11 cellular contexts compared by ENCODE assay signal in the genomic region with DNA sequence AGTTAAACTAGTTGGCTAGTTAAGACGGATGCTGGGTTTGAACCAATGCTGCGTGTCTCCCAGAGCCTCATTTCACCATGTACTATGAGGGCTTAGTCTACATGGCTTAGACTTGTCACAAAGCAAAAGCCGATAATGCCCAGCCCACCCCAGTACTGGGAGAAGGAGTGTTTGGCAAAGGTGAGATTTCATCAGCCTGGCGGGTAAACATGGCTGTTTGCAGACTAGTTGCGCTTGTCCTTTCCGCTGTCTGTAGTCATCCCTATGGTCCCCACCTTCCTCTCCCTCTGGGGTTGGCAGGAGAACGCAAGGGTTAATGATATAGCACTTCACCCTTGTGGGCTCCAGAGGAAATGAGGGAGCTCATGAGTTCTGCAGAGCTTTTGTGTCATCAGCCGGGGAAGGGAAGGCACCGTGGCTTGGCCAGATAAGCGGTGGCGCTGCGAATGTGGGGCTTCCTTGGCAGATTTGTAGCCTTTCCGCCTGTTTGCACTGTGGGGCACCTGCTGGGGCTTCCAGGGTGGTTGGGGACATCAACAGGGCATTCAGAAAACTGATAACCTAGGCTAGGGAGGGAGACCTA. TPM values are rescaled to one million over a fixed set of nuclear protein-coding genes. Genes with fewer than 3 reads are reported as not detected.
DNase-seq lines count a peak whose midpoint lies in the region; ATAC-seq and TF ChIP-seq lines count a peak whose summit lies in the region.
"Had no signal": no experiment of that assay in that cellular context is flagged by ENCODE, and none has a peak within 500 bp of the region (broad histone marks: within the 10 kb centered on the region; RNA-seq: fewer than 3 reads in every experiment).

No MANE protein-coding gene starts in this region.

- H3K27ac ChIP-seq in PC-9 = peak overlapping the region; percentile 96

- no peaks in the 10 kb centered on the region for H3K36me3 Mint-ChIP-seq in activated T-cell treated with anti-CD3 and anti-CD28 coated beads, Interleukin-2, amount 50 U/mL, for 24 hours (ENCODE audit: low read depth)
- peaks cover 3% of the 10 kb centered on the region for H3K36me3 Mint-ChIP-seq in effector memory CD8-positive, alpha-beta T cell (ENCODE audit: insufficient read depth)
- H3K36me3 Mint-ChIP-seq: brain had no signal

- intact Hi-C loops in PC-9 (cut with micrococcal nuclease; ENCODE audit: unreplicated experiment) = no loop called here

- peak overlapping the region; percentile 13; the same call in 1 of the 2 replicates for H3K4me3 ChIP-seq in PC-9

- POLR2A ChIA-PET in PC-9 (lab: Charles Lee; ENCODE audit: unreplicated experiment) = interaction anchor here (0.6 kb wide), 1 partner anchor 463 kb away, joined by 12 read pairs; no protein-coding TSS in a partner anchor

- peak; percentile 66 for ATAC-seq in effector memory CD8-positive, alpha-beta T cell (replicated peaks)
- ATAC-seq in stimulated activated naive CD8-positive, alpha-beta T cell treated with anti-CD3 and anti-CD28 coated beads, Interleukin-15, amount 100 ng/mL, for 72 hours = peak; percentile 31
- no peak for ATAC-seq in HG03135 (IDR thresholded peaks at IDR 0.05; ENCODE audit: unreplicated experiment)

- peaks cover 93% of the 10 kb centered on the region for H3K79me2 ChIP-seq in PC-9 (ENCODE audit: low read depth)

- H3K4me3 Mint-ChIP-seq in activated T-cell treated with anti-CD3 and anti-CD28 coated beads, Interleukin-2, amount 50 U/mL, for 24 hours = peak overlapping the region; percentile 54
- H3K4me3 Mint-ChIP-seq in effector memory CD8-positive, alpha-beta T cell = peak overlapping the region; percentile 74 to 88
- peak overlapping the region; percentile 53 to 76 for H3K4me3 Mint-ChIP-seq in stimulated activated naive CD8-positive, alpha-beta T cell treated with anti-CD3 and anti-CD28 coated beads, Interleukin-15, amount 100 ng/mL, for 72 hours
- H3K4me3 Mint-ChIP-seq: brain had no signal

- H4K20me1 ChIP-seq in PC-9 (ENCODE audit: insufficient read depth) = no peaks in the 10 kb centered on the region

- H3K36me3 ChIP-seq in PC-9 (ENCODE audit: low read depth) = 0 out of 2 replicates have a peak, but pooled peaks cover 9% of the 10 kb centered on the region

- CTCF ChIA-PET in PC-9 (lab: Charles Lee) = interaction anchor here (0.9 kb wide), 1 partner anchor 22 kb away, joined by 3 read pairs; no protein-coding TSS in a partner anchor

- peaks cover 33% of the 10 kb centered on the region for H3K4me1 Mint-ChIP-seq in activated T-cell treated with anti-CD3 and anti-CD28 coated beads, Interleukin-2, amount 50 U/mL, for 24 hours (ENCODE audit: low read depth)
- H3K4me1 Mint-ChIP-seq in effector memory CD8-positive, alpha-beta T cell (ENCODE audit: low read depth in 2 of 2) = peaks cover 29 to 58% of the 10 kb centered on the region in 2 donors
- peaks cover 35% of the 10 kb centered on the region for H3K4me1 Mint-ChIP-seq in stimulated activated naive CD8-positive, alpha-beta T cell treated with anti-CD3 and anti-CD28 coated beads, Interleukin-15, amount 100 ng/mL, for 72 hours

- H3K4me1 ChIP-seq in PC-9 (replicated peaks; ENCODE audit: insufficient read depth) = peaks cover 90% of the 10 kb centered on the region

- no peaks in the 10 kb centered on the region for H3K9me2 ChIP-seq in PC-9 (ENCODE audit: insufficient read depth)

- DNase-seq in activated T-cell treated with anti-CD3 and anti-CD28 coated beads, Interleukin-2, amount 50 U/mL, for 24 hours = no peak
- no peak for DNase-seq in activated T-cell treated with anti-CD3 and anti-CD28 coated beads for 4 hours
- peak in 1 of 2 experiments; percentile 17 for DNase-seq in PC-9
- peak in 2 of 3 experiments; percentile 26 to 30 for DNase-seq in effector memory CD8-positive, alpha-beta T cell
- peak in 1 of 2 donors; percentile 21 for DNase-seq in stimulated activated naive CD8-positive, alpha-beta T cell treated with anti-CD3 and anti-CD28 coated beads, Interleukin-15, amount 100 ng/mL, for 72 hours
- no peak for DNase-seq in NCI-H1048 (lab: John Stamatoyannopoulos, UW)
- no peak for DNase-seq in SW 1271 (lab: John Stamatoyannopoulos, UW)
- DNase-seq: NCI-H446 treated with DMSO at 0.1 percent for 48 hours; stimulated activated CD4-positive, alpha-beta T cell treated with anti-CD3 and anti-CD28 coated beads, Interleukin-2, amount 100 ng/mL, for 48 hours had no signal

- peak overlapping the region; percentile 77 for H3K4me2 ChIP-seq in PC-9

- H3F3A ChIP-seq in PC-9 (ENCODE audit: insufficient read depth, low read depth) = peaks cover 73% of the 10 kb centered on the region

- H3K9me3 ChIP-seq in PC-9 (ENCODE audit: insufficient read depth, low read depth) = no peaks in the 10 kb centered on the region

- H2AFZ ChIP-seq in PC-9 = no peak overlapping the region

- H3K9me3 Mint-ChIP-seq in activated T-cell treated with anti-CD3 and anti-CD28 coated beads, Interleukin-2, amount 50 U/mL, for 24 hours = no peaks in the 10 kb centered on the region
- no peaks in the 10 kb centered on the region for H3K9me3 Mint-ChIP-seq in effector memory CD8-positive, alpha-beta T cell
- no peaks in the 10 kb centered on the region for H3K9me3 Mint-ChIP-seq in stimulated activated naive CD8-positive, alpha-beta T cell treated with anti-CD3 and anti-CD28 coated beads, Interleukin-15, amount 100 ng/mL, for 72 hours
- H3K9me3 Mint-ChIP-seq: brain had no signal

- BruUV-seq in PC-9 (replicated peaks; lab: Mats Ljungman, UMichigan) = no TSS peak

- no peak for TF ChIP-seq CTCF in PC-9 (conservative IDR thresholded peaks at IDR 0.05)

- peak overlapping the region; percentile 87 for H3K27ac Mint-ChIP-seq in activated T-cell treated with anti-CD3 and anti-CD28 coated beads, Interleukin-2, amount 50 U/mL, for 24 hours
- H3K27ac Mint-ChIP-seq in effector memory CD8-positive, alpha-beta T cell = peak overlapping the region; percentile 93 to 94
- H3K27ac Mint-ChIP-seq in stimulated activated naive CD8-positive, alpha-beta T cell treated with anti-CD3 and anti-CD28 coated beads, Interleukin-15, amount 100 ng/mL, for 72 hours = peak overlapping the region; percentile 31 to 54

- H3K27me3 ChIP-seq in PC-9 (ENCODE audit: insufficient read depth, low read depth) = no peaks in the 10 kb centered on the region

- peaks cover 7% of the 10 kb centered on the region for H3K27me3 Mint-ChIP-seq in activated T-cell treated with anti-CD3 and anti-CD28 coated beads, Interleukin-2, amount 50 U/mL, for 24 hours
- no peaks in the 10 kb centered on the region for H3K27me3 Mint-ChIP-seq in effector memory CD8-positive, alpha-beta T cell
- no peaks in the 10 kb centered on the region for H3K27me3 Mint-ChIP-seq in stimulated activated naive CD8-positive, alpha-beta T cell treated with anti-CD3 and anti-CD28 coated beads, Interleukin-15, amount 100 ng/mL, for 72 hours

RNA-seq across cellular contexts. Expression of a gene that starts 29.2 kb away (rescaled TPM):
- 89.9 and 102 TPM in 2 replicates for total RNA-seq in PC-9 (2021)

RNA-seq across cellular contexts. Expression of a gene that starts 49.7 kb away (rescaled TPM):
- 16.3 and 18.3 TPM in 2 replicates for total RNA-seq in PC-9 (2021)

Comparison
In these comparisons a context has a peak if more than half of its experiments do, and no peak if none do; other contexts are left out.
1. DNase-seq: peak in effector memory CD8-positive, alpha-beta T cell (2 of 3); none in activated T-cell treated with anti-CD3 and anti-CD28 coated beads, Interleukin-2, amount 50 U/mL, for 24 hours (single experiment), activated T-cell treated with anti-CD3 and anti-CD28 coated beads for 4 hours (single experiment), NCI-H1048 (single experiment) and SW 1271 (0 of 2).
2. H3K27ac Mint-ChIP-seq: peak in every context shown above with its lines; median percentile 94 in effector memory CD8-positive, alpha-beta T cell; 87 in activated T-cell treated with anti-CD3 and anti-CD28 coated beads, Interleukin-2, amount 50 U/mL, for 24 hours; 42 in stimulated activated naive CD8-positive, alpha-beta T cell treated with anti-CD3 and anti-CD28 coated beads, Interleukin-15, amount 100 ng/mL, for 72 hours.
3. Peak in every context shown above with its lines, with median percentiles within 50 percentile points of each other: H3K4me3 Mint-ChIP-seq.